ENCODE assay signal across 28 cellular contexts in the genomic region with DNA sequence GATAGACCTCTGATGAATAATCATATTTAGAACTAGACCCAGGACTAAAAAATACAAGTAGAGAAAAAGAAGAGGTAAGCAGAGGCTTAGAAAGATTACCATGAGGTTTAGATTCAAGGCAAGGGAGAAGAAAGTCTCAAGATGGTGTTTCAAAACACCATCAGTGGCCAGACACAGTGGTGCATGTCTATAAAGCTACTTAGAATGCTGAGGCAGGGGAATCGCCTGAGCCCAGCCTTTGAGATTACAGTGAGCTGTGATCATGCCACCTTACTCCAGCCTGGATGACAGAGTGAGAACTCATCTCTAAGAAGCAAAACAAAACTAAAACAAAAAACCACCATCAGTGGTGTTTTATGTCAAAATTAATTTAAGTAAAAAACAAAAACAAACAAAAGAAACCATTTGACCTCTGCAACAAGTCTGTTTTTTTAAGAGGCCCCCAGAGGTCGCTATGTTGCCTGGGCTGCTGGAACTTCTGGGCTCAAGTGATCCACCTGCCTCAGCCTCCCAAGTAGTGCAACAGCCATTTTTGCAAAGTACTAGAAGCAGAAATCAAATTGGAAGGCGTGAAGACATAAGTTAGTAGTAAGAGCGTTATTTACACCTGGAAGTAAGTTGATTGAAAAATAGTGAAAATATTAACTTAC.
A peak's percentile ranks its signal among the peaks of the same experiment; 100 is the strongest.
DNase-seq lines count a peak whose midpoint lies in the region; ATAC-seq and TF ChIP-seq lines count a peak whose summit lies in the region.
"Had no signal": no experiment of that assay in that cellular context is flagged by ENCODE, and none has a peak within 500 bp of the region (broad histone marks: within the 10 kb centered on the region; RNA-seq: fewer than 3 reads in every experiment).

No MANE protein-coding gene starts in this region.

- no peaks in the 10 kb centered on the region for H3K27me3 Mint-ChIP-seq in T-helper 2 cell treated with Interferon-gamma antibody and Interleukin-4, amounts not matched to agents 5 μg/mL and 100 μg/mL, for 36 hours (ENCODE audit: low read depth)
- H3K27me3 Mint-ChIP-seq: activated CD4-positive, alpha-beta memory T cell treated with anti-CD3 and anti-CD28 coated beads, Interleukin-2, amount 10 ng/mL, durations not matched to agents 7 days and 5 days; effector memory CD8-positive, alpha-beta T cell; naive thymus-derived CD4-positive, alpha-beta T cell; progenitor cell of endocrine pancreas had no signal

- peaks cover 29% of the 10 kb centered on the region for H3K9me3 Mint-ChIP-seq in T-helper 2 cell treated with Interferon-gamma antibody and Interleukin-4, amounts not matched to agents 5 μg/mL and 100 μg/mL, for 36 hours
- H3K9me3 Mint-ChIP-seq: activated CD4-positive, alpha-beta memory T cell treated with anti-CD3 and anti-CD28 coated beads, Interleukin-2, amount 10 ng/mL, durations not matched to agents 7 days and 5 days had no signal

- no peak overlapping the region for H3K4me2 ChIP-seq in SU-DHL-6 (ENCODE audit: low read depth, low read length, poor library complexity, severe bottlenecking)

- H3K9ac ChIP-seq in SU-DHL-6 (ENCODE audit: low read length): no peak overlapping the region

- H3K9me3 ChIP-seq in SU-DHL-6 (ENCODE audit: insufficient read depth, low read length): no peaks in the 10 kb centered on the region
- H3K9me3 ChIP-seq: MG63, right lobe of liver, tibial artery had no signal

- H3K27ac ChIP-seq in C4-2B (no peak overlapping the region), SU-DHL-6 (ENCODE audit: low read depth, low read length) (no peak overlapping the region)
- H3K27ac ChIP-seq: right lobe of liver, tibial artery had no signal

- H4K20me1 ChIP-seq in SU-DHL-6 (ENCODE audit: low read depth, low read length): no peaks in the 10 kb centered on the region

- no peaks in the 10 kb centered on the region for H3F3A ChIP-seq in SU-DHL-6 (ENCODE audit: insufficient read depth)

- no peaks in the 10 kb centered on the region for H3K4me1 Mint-ChIP-seq in T-helper 2 cell treated with Interferon-gamma antibody and Interleukin-4, amounts not matched to agents 5 μg/mL and 100 μg/mL, for 36 hours (ENCODE audit: low read depth)
- H3K4me1 Mint-ChIP-seq: activated CD4-positive, alpha-beta memory T cell treated with anti-CD3 and anti-CD28 coated beads, Interleukin-2, amount 10 ng/mL, durations not matched to agents 7 days and 5 days; naive thymus-derived CD4-positive, alpha-beta T cell had no signal

- no peak overlapping the region for H3K4me3 ChIP-seq in SU-DHL-6 (ENCODE audit: insufficient read depth, low read length, poor library complexity, severe bottlenecking)
- H3K4me3 ChIP-seq: MG63, right lobe of liver, tibial artery had no signal

- no peaks in the 10 kb centered on the region for H3K36me3 Mint-ChIP-seq in T-helper 2 cell treated with Interferon-gamma antibody and Interleukin-4, amounts not matched to agents 5 μg/mL and 100 μg/mL, for 36 hours (ENCODE audit: low read depth)
- H3K36me3 Mint-ChIP-seq: naive thymus-derived CD4-positive, alpha-beta T cell had no signal

- no peaks in the 10 kb centered on the region for H3K27me3 ChIP-seq in SU-DHL-6 (ENCODE audit: low read length)
- H3K27me3 ChIP-seq: MG63, right lobe of liver, tibial artery had no signal

- peak overlapping the region; percentile 26 for H2AFZ ChIP-seq in SU-DHL-6 (ENCODE audit: low read depth, low read length, severe bottlenecking)

- DNase-seq in HT-29 (ENCODE audit: low spot score) (peak; percentile 11), iPS-NIHi11 (ENCODE audit: low spot score) (peak; percentile 26), glomerular visceral epithelial cell (ENCODE audit: extremely low spot score) (no peak)
- no peak for DNase-seq in T-helper 2 cell treated with Interferon-gamma antibody and Interleukin-4, amounts not matched to agents 5 μg/mL and 100 μg/mL, for 36 hours (ENCODE audit: low spot score)
- DNase-seq: activated CD4-positive, alpha-beta memory T cell treated with anti-CD3 and anti-CD28 coated beads, Interleukin-2, amount 10 ng/mL, durations not matched to agents 7 days and 5 days; activated CD8-positive, alpha-beta memory T cell treated with anti-CD3 and anti-CD28 coated beads, Interleukin-2, amount 50 U/mL, for 4 hours; activated naive CD4-positive, alpha-beta T cell treated with Interleukin-2 at 50 U/mL for 16 hours; central memory CD4-positive, alpha-beta T cell; effector memory CD8-positive, alpha-beta T cell; erythroblast; HFFc6; KBM-7; kidney glomerular epithelial cell; MG63; midbrain; naive thymus-derived CD4-positive, alpha-beta T cell; NCI-H1417; NCI-H2029; NCI-H2227 treated with DMSO at 0.1 percent for 48 hours; NCI-H526; nucleus accumbens; right lobe of liver; tibial artery had no signal

- ATAC-seq in HG03280 (IDR thresholded peaks at IDR 0.05; ENCODE audit: unreplicated experiment): no peak
- ATAC-seq: effector memory CD8-positive, alpha-beta T cell; naive thymus-derived CD4-positive, alpha-beta T cell; right lobe of liver had no signal

- no peaks in the 10 kb centered on the region for H3K79me2 ChIP-seq in SU-DHL-6 (ENCODE audit: insufficient read depth, low read length)

- H3K9me2 ChIP-seq in SU-DHL-6 (replicated peaks; ENCODE audit: insufficient read depth, low read length): no peaks in the 10 kb centered on the region

- H3K36me3 ChIP-seq in SU-DHL-6 (ENCODE audit: low read length): no peaks in the 10 kb centered on the region
- H3K36me3 ChIP-seq: MG63, right lobe of liver had no signal

- TF ChIP-seq CTCF in C4-2B (conservative IDR thresholded peaks at IDR 0.05) (peak; percentile 23; the same call in 1 of the 2 replicates), SU-DHL-6 (IDR thresholded peaks at IDR 0.05; ENCODE audit: insufficient read depth, low read length, poor library complexity, severe bottlenecking) (no peak)

- no peak overlapping the region for H3K27ac Mint-ChIP-seq in T-helper 2 cell treated with Interferon-gamma antibody and Interleukin-4, amounts not matched to agents 5 μg/mL and 100 μg/mL, for 36 hours
- H3K27ac Mint-ChIP-seq: activated CD4-positive, alpha-beta memory T cell treated with anti-CD3 and anti-CD28 coated beads, Interleukin-2, amount 10 ng/mL, durations not matched to agents 7 days and 5 days; effector memory CD8-positive, alpha-beta T cell; HFFc6; naive thymus-derived CD4-positive, alpha-beta T cell; progenitor cell of endocrine pancreas; T-helper 1 cell treated with Interleukin-12 subunit alpha and Interleukin-12 subunit beta and Interleukin-4 antibody, amounts not matched to agents 30 μg/mL and 1 μg/mL, for 36 hours had no signal

- no peak overlapping the region for H3K4me3 Mint-ChIP-seq in T-helper 2 cell treated with Interferon-gamma antibody and Interleukin-4, amounts not matched to agents 5 μg/mL and 100 μg/mL, for 36 hours
- H3K4me3 Mint-ChIP-seq: activated CD4-positive, alpha-beta memory T cell treated with anti-CD3 and anti-CD28 coated beads, Interleukin-2, amount 10 ng/mL, durations not matched to agents 7 days and 5 days; effector memory CD8-positive, alpha-beta T cell; HFFc6; naive thymus-derived CD4-positive, alpha-beta T cell; T-helper 1 cell treated with Interleukin-12 subunit alpha and Interleukin-12 subunit beta and Interleukin-4 antibody, amounts not matched to agents 30 μg/mL and 1 μg/mL, for 36 hours had no signal

Comparison
In these comparisons a context has a peak if more than half of its experiments do, and no peak if none do; other contexts are left out.
1. DNase-seq: peak in HT-29 (single experiment) and iPS-NIHi11 (single experiment); none in T-helper 2 cell treated with Interferon-gamma antibody and Interleukin-4, amounts not matched to agents 5 μg/mL and 100 μg/mL, for 36 hours (single experiment) and glomerular visceral epithelial cell (single experiment).